ENCODE assay signal across 1 cellular context in the genomic region with DNA sequence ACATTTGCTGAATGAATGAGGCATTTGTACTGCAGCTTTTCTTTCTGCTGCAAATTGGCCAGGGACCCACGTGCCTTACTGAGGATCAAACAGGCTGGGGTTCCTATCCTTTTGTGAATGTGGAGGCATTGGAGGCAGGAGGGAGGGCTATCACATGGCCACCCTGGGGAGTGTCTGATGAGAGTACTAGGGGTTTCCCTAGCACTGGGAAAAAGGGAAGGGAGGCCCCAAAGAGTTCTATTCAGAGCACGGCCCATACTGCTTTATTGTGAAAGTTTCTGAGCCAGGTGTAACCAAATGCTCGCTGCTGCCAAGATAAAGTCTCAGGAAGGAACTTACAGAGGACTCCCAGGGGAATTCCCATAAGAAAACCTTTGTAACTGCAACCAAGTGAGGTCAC.
TF ChIP-seq lines count a peak whose summit lies in the region.

No MANE protein-coding gene starts in this region.

TF ChIP-seq in IMR-90, 13 proteins besides CTCF, POLR2A, EP300 and RAD21:
- TF ChIP-seq FOS (IDR thresholded peaks at IDR 0.05; ENCODE audit: low read depth, low read length) (no peak), SMC3 (IDR thresholded peaks at IDR 0.05; ENCODE audit: low read depth, low read length) (no peak), CEBPB (IDR thresholded peaks at IDR 0.05; ENCODE audit: low read depth, low read length) (no peak), NFE2L2 (IDR thresholded peaks at IDR 0.05; ENCODE audit: low read depth, low read length) (no peak), BHLHE40 (IDR thresholded peaks at IDR 0.05; ENCODE audit: low read depth, low read length) (no peak), RFX5 (IDR thresholded peaks at IDR 0.05; ENCODE audit: low read depth, low read length) (no peak), MAFK (IDR thresholded peaks at IDR 0.05; ENCODE audit: low read depth, low read length) (no peak)
